1 cellular context compared by ENCODE assay signal in genomic region chr17:55405600-55405999, GRCh38.
TF ChIP-seq lines count a peak whose summit lies in the region.

No MANE protein-coding gene starts in this region.

TF ChIP-seq in SK-N-SH, 30 proteins besides CTCF, POLR2A, EP300 and RAD21 (continued from another document):
- TF ChIP-seq REST (IDR thresholded peaks at IDR 0.05; ENCODE audit: low read depth, low read length): no peak
- no peak for TF ChIP-seq SIN3A (IDR thresholded peaks at IDR 0.05; ENCODE audit: borderline replicate concordance, low read depth, low read length)
- TF ChIP-seq RXRA (IDR thresholded peaks at IDR 0.05; ENCODE audit: borderline replicate concordance, low read depth): no peak
- no peak for TF ChIP-seq TCF12 (IDR thresholded peaks at IDR 0.05)
- no peak for TF ChIP-seq TEAD4 (IDR thresholded peaks at IDR 0.05; ENCODE audit: borderline replicate concordance, insufficient read depth)
TF ChIP-seq in SK-N-SH: peak in this region for 0.
